Comparison of ENCODE assay signal across 3 cellular contexts in the genomic region with DNA sequence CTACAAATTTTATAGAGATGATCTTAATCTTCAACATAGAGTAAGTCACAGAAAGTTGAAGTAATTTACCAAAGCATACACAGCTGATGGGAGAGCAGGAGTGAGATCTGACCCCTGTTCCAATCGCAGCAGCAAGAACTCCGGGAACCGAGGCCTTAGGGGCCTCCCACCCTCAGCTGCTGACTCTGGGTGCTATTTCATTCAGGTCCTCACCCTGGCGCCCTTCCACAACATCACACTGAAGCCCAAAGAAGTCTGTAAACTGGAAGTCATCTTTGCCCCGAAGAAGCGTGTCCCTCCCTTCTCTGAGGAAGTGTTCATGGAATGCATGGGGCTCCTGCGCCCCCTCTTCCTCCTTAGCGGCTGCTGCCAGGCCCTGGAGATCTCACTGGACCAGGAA. TPM values are rescaled to one million over a fixed set of nuclear protein-coding genes. Genes with fewer than 3 reads are reported as not detected.
DNase-seq lines count a peak whose midpoint lies in the region; ATAC-seq, FAIRE-seq and TF ChIP-seq lines count a peak whose summit lies in the region.
"Not testable (repeated sequence)": the region's sequence is repeated elsewhere in the genome, so short reads cannot be mapped to it uniquely, and the experiment has no call there.

No MANE protein-coding gene starts in this region.

- H3K4me1 Mint-ChIP-seq in GM23338, endodermal cell: not testable (repeated sequence)

- H3K9me2 ChIP-seq in GM23338 (ENCODE audit: insufficient read depth): not testable (repeated sequence)

- not testable (repeated sequence) for FAIRE-seq in K562 (lab: Jason Lieb, UNC)

- not testable (repeated sequence) for H3K9me3 Mint-ChIP-seq in GM23338, endodermal cell

- in situ Hi-C loops in K562 (cut with MboI): not testable (repeated sequence)

- TF ChIP-seq POLR2A in K562 (conservative IDR thresholded peaks at IDR 0.05): not testable (repeated sequence)

- not testable (repeated sequence) for H3K4me2 ChIP-seq in GM23338; K562 (ENCODE audit: insufficient read depth, low read length)

- not testable (repeated sequence) for H3K9ac ChIP-seq in K562 (ENCODE audit: insufficient read depth in 1 of 2, low read depth in 2 of 2, low read length in 2 of 2); endodermal cell (ENCODE audit: extremely low read depth, low read length, poor library complexity, severe bottlenecking)

- POLR2A ChIA-PET in K562 (lab: Yijun Ruan, JAX): not testable (repeated sequence)

- not testable (repeated sequence) for H3K4me1 ChIP-seq in GM23338 (ENCODE audit: insufficient read depth); K562 (replicated peaks in 1 of 2; ENCODE audit: control insufficient read depth in 2 of 2, insufficient read depth in 2 of 2, low read length in 2 of 2); endodermal cell (ENCODE audit: control insufficient read depth, insufficient read depth, low read length)

- not testable (repeated sequence) for H3K36me3 Mint-ChIP-seq in GM23338 (ENCODE audit: low read depth); endodermal cell (ENCODE audit: low read depth)

- not testable (repeated sequence) for H4K20me1 ChIP-seq in GM23338 (replicated peaks; ENCODE audit: insufficient read depth); K562 (replicated peaks; ENCODE audit: control insufficient read depth, insufficient read depth, low read length)

- H3K27ac ChIP-seq in GM23338 (ENCODE audit: low read depth); K562 (ENCODE audit: extremely low read depth, low read depth, low read length); endodermal cell (ENCODE audit: low read depth, low read length): not testable (repeated sequence)

- not testable (repeated sequence) for H3K4me3 ChIP-seq in GM23338; K562; endodermal cell (ENCODE audit: low read length)

- not testable (repeated sequence) for BruUV-seq in K562 (replicated peaks; lab: Mats Ljungman, UMichigan)

- not testable (repeated sequence) for H3K9me3 ChIP-seq in K562 (replicated peaks; ENCODE audit: control insufficient read depth, insufficient read depth, low read depth, low read length); endodermal cell (ENCODE audit: control insufficient read depth, low read length)

- not testable (repeated sequence) for TF ChIP-seq EP300 in K562 (IDR thresholded peaks at IDR 0.05; ENCODE audit: low read length)

- H3K27me3 Mint-ChIP-seq in GM23338 (ENCODE audit: insufficient read depth, low read depth, poor library complexity); endodermal cell (ENCODE audit: insufficient read depth): not testable (repeated sequence)

- not testable (repeated sequence) for DNase-seq in GM23338 (ENCODE audit: low spot score); K562 (ENCODE audit: extremely low read depth in 1 of 4, low spot score in 3 of 4); endodermal cell

- H3F3A ChIP-seq in GM23338 (replicated peaks; ENCODE audit: low read depth): not testable (repeated sequence)

- not testable (repeated sequence) for H3K79me2 ChIP-seq in GM23338 (replicated peaks; ENCODE audit: insufficient read depth); K562 (ENCODE audit: control insufficient read depth, insufficient read depth, low read length)

- not testable (repeated sequence) for H3K9me1 ChIP-seq in K562 (ENCODE audit: control insufficient read depth, insufficient read depth, low read length)

- not testable (repeated sequence) for H3K27ac Mint-ChIP-seq in GM23338, endodermal cell

- intact Hi-C loops in K562 (cut with micrococcal nuclease): not testable (repeated sequence)

- H3K4me3 Mint-ChIP-seq in GM23338, endodermal cell: not testable (repeated sequence)

- ATAC-seq in GM23338 (peak; percentile 54), K562 (peak; percentile 66; the same call in 2 of the 3 replicates)

- not testable (repeated sequence) for TF ChIP-seq RAD21 in K562 (CRISPR knock-in tag; conservative IDR thresholded peaks at IDR 0.05 in 1 of 2, IDR thresholded peaks at IDR 0.05 in 1 of 2)

- H3K36me3 ChIP-seq in GM23338 (ENCODE audit: insufficient read depth); K562 (ENCODE audit: control insufficient read depth, insufficient read depth, low read length); endodermal cell (ENCODE audit: control insufficient read depth, insufficient read depth, low read length): not testable (repeated sequence)

- not testable (repeated sequence) for H3K27me3 ChIP-seq in GM23338 (ENCODE audit: insufficient read depth); K562 (ENCODE audit: control insufficient read depth in 2 of 2, insufficient read depth in 2 of 2, low read length in 2 of 2); endodermal cell (ENCODE audit: control insufficient read depth, insufficient read depth, low read length, poor library complexity, severe bottlenecking)

- WGBS in K562 (ENCODE audit: insufficient coverage, low coverage, missing lambda C conversion rate): no CpG with 5 or more reads among the region's 8 CpGs
- 73% methylated on average over 3 of the region's 8 CpGs; no CpG with 5 or more reads in 1 of the 2 experiments for WGBS in endodermal cell (ENCODE audit: insufficient coverage in 1 of 2, insufficient read length in 1 of 2), 2 experiments

- TF ChIP-seq CTCF in GM23338 (conservative IDR thresholded peaks at IDR 0.05; ENCODE audit: low read depth in 2 of 2) (peak in 1 of 2 experiments; percentile 23; a peak in 1 of 4 replicates), endodermal cell (conservative IDR thresholded peaks at IDR 0.05) (peak; percentile 15)
- TF ChIP-seq CTCF in K562 (IDR thresholded peaks at IDR 0.05 in 2 of 3, conservative IDR thresholded peaks at IDR 0.05 in 1 of 3; ENCODE audit: insufficient read depth in 2 of 3, low read depth in 1 of 3, low read length in 3 of 3): not testable (repeated sequence)

- CTCF ChIA-PET in K562 (lab: Yijun Ruan, JAX; ENCODE audit: low intra/inter-chr PET ratio): not testable (repeated sequence)

- not testable (repeated sequence) for H2AFZ ChIP-seq in GM23338; K562 (ENCODE audit: low read depth, low read length)

RNA-seq across cellular contexts. Expression of a gene that starts 57.0 kb away (rescaled TPM):
- 5.0 and 6.8 TPM in 2 replicates for total RNA-seq in GM23338 (2014; rRNA removed; shearing (Covaris generic))
- 3.1 and 3.4 TPM in 2 replicates for polyA plus RNA-seq in GM23338 (2016; fragmentation: Nextera tagmentation; extraction: Ambion mirVana)
- total RNA-seq in K562 (2011; cell fraction: chromatin; rRNA removed; ENCODE audit: low replicate concordance): 33.2 and 60.2 TPM in 2 replicates
- total RNA-seq in K562 (2011; cell fraction: nucleolus; rRNA removed): 13.7 and 16.4 TPM in 2 replicates
- 24.0 and 29.4 TPM in 2 replicates for total RNA-seq in K562 (2011; cell fraction: nucleoplasm; rRNA removed)
- total RNA-seq in K562 (2014; rRNA removed): 5.1 and 7.2 TPM in 2 replicates
- 8.2 and 9.2 TPM in 2 replicates for total RNA-seq in K562 (2014; rRNA removed; fragmentation: Illumina TruSeq; extraction: Trizol)
- total RNA-seq in K562 (2015; rRNA removed; fragmentation: Illumina TruSeq; extraction: Trizol): 9.0 and 9.1 TPM in 2 replicates
- total RNA-seq in K562 (2021): 5.5 and 6.7 TPM in 2 replicates
- polyA plus RNA-seq in K562 (2011; rRNA removed): 12.1 and 14.5 TPM in 2 replicates
- 3.8 and 5.0 TPM in 2 replicates for polyA plus RNA-seq in K562 (2011; cell fraction: cytosol; rRNA removed)
- polyA plus RNA-seq in K562 (2011; cell fraction: nucleus; rRNA removed): 45.2 and 49.7 TPM in 2 replicates
- 7.6 and 9.3 TPM in 2 replicates for polyA plus RNA-seq in K562 (2012)
- 10.7 and 10.9 TPM in 2 replicates for polyA plus RNA-seq in K562 (2014; fragmentation: Illumina TruSeq; extraction: Trizol)
- 1 to 10 TPM; 2.4 to 3.0 TPM for polyA plus RNA-seq in K562 (2014; fragmentation: Nextera tagmentation; extraction: Ambion mirVana)
- polyA plus RNA-seq in K562 (2014; rRNA removed): 7.7 and 9.5 TPM in 2 replicates
- 9.4 and 10.3 TPM in 2 replicates for polyA minus RNA-seq in K562 (2011; rRNA and poly(A)+ RNA removed)
- polyA minus RNA-seq in K562 (2011; cell fraction: cytosol; rRNA and poly(A)+ RNA removed): 3.4 and 3.7 TPM in 2 replicates
- polyA minus RNA-seq in K562 (2011; cell fraction: nucleus; rRNA and poly(A)+ RNA removed): 13.1 and 18.0 TPM in 2 replicates
- total RNA-seq in endodermal cell: 10 to 100 TPM; 30.7 to 33.9 TPM
- 14.7 TPM for polyA plus RNA-seq in endodermal cell (2013, experiment 1 of 2)
- 15.5 TPM for polyA plus RNA-seq in endodermal cell (2013, experiment 2 of 2)
